In genomic region chr6:62162858-62163257, GRCh38 we compare ENCODE assay signal across 34 cellular contexts.
"Had no signal": no experiment of that assay in that cellular context is flagged by ENCODE, and none has a peak within 500 bp of the region (broad histone marks: within the 10 kb centered on the region; RNA-seq: fewer than 3 reads in every experiment).

No MANE protein-coding gene starts in this region.

- H3K36me3 ChIP-seq: adrenal gland, ascending aorta, brain microvascular endothelial cell, breast epithelium, cardiac muscle cell had no signal

- H3K4me1 ChIP-seq: adrenal gland, ascending aorta, body of pancreas, breast epithelium had no signal

- H3K9me3 ChIP-seq: adrenal gland had no signal

- ATAC-seq: activated naive CD4-positive, alpha-beta T cell treated with anti-CD3 and anti-CD28 coated beads, Interleukin-2, amount 50 U/mL, for 72 hours; activated naive CD8-positive, alpha-beta T cell treated with anti-CD3 and anti-CD28 coated beads, Interleukin-2, amount 50 U/mL, for 24 hours; activated T-cell treated with anti-CD3 and anti-CD28 coated beads, Interleukin-2, amount 50 U/mL, for 4 hours; activated T-cell treated with anti-CD3 and anti-CD28 coated beads, Interleukin-2, amount 50 U/mL, for 72 hours; activated T-helper 17 cell treated with anti-CD3 and anti-CD28 coated beads, Interleukin-2, amount 50 U/mL, for 72 hours; body of pancreas had no signal

- DNase-seq: activated effector memory CD4-positive, alpha-beta T cell treated with anti-CD3 and anti-CD28 coated beads, Interleukin-2, amount 50 U/mL, for 16 hours; activated effector memory CD4-positive, alpha-beta T cell treated with Interleukin-2 at 50 U/mL for 16 hours; activated gamma-delta T cell; activated gamma-delta T cell treated with Interleukin-2 at 50 U/mL for 16 hours; activated naive CD4-positive, alpha-beta T cell; activated naive CD4-positive, alpha-beta T cell treated with anti-CD3 and anti-CD28 coated beads for 36 hours; activated naive CD4-positive, alpha-beta T cell treated with anti-CD3 and anti-CD28 coated beads, Interleukin-2, amount 10 ng/mL, durations not matched to agents 7 days and 5 days; activated naive CD4-positive, alpha-beta T cell treated with anti-CD3 and anti-CD28 coated beads, Interleukin-2, amount 50 U/mL, for 16 hours; activated naive CD4-positive, alpha-beta T cell treated with Interleukin-2 at 50 U/mL for 16 hours; activated naive CD8-positive, alpha-beta T cell treated with anti-CD3 and anti-CD28 coated beads for 36 hours; activated naive CD8-positive, alpha-beta T cell treated with anti-CD3 and anti-CD28 coated beads, Interleukin-2, amount 10 ng/mL, durations not matched to agents 7 days and 5 days; activated naive CD8-positive, alpha-beta T cell treated with anti-CD3 and anti-CD28 coated beads, Interleukin-2, amount 50 U/mL, for 24 hours; activated T-cell treated with anti-CD3 and anti-CD28 coated beads, Interleukin-2, amount 50 U/mL, for 1 hour; activated T-cell treated with anti-CD3 and anti-CD28 coated beads, Interleukin-2, amount 50 U/mL, for 24 hours; activated T-cell treated with anti-CD3 and anti-CD28 coated beads, Interleukin-2, amount 50 U/mL, for 4 hours; activated T-cell treated with anti-CD3 and anti-CD28 coated beads, Interleukin-2, amount 50 U/mL, for 48 hours; activated T-cell treated with anti-CD3 and anti-CD28 coated beads, Interleukin-2, amount 50 U/mL, for 72 hours; adrenal gland; amniotic stem cell; amygdala; anterior cingulate cortex; aorta; body of pancreas; brain microvascular endothelial cell; caudate nucleus; central memory CD4-positive, alpha-beta T cell; cerebellar nuclear complex had no signal

- H3K27me3 ChIP-seq: adrenal gland, ascending aorta, body of pancreas, brain microvascular endothelial cell, breast epithelium, cardiac muscle cell had no signal

- FAIRE-seq: astrocyte, bronchial epithelial cell had no signal

- H3K27ac ChIP-seq: adrenal gland, ascending aorta, body of pancreas, brain microvascular endothelial cell, breast epithelium, cardiac muscle cell had no signal

- H3K4me3 ChIP-seq: adrenal gland, ascending aorta, body of pancreas, breast epithelium, cardiac muscle cell had no signal
